28 cellular contexts compared by ENCODE assay signal in the genomic region with DNA sequence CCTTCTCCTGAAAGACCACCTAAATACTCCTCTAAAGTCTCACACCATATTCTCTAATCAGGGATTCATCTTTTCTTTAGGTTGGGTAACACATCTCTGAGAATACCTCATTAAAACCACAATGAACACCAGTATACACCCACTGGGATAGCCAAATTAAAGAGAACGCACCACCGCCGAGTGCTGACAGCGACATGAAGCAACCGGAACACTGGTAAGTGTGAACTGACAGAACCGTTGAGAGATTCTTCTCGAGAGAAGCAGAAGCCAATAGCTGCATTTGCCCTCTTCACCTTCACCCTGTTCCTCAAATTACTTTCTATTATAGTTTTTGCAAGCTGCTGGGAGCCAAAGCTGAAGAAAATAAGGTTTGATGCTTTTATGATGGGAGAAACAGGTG.
"Had no signal": no experiment of that assay in that cellular context is flagged by ENCODE, and none has a peak within 500 bp of the region (broad histone marks: within the 10 kb centered on the region; RNA-seq: fewer than 3 reads in every experiment).

No MANE protein-coding gene starts in this region.

- H3K36me3 ChIP-seq: ascending aorta, breast epithelium, cardiac muscle cell, gastrocnemius medialis had no signal

- H3K27me3 ChIP-seq: ascending aorta, breast epithelium, cardiac muscle cell, dorsolateral prefrontal cortex, foreskin keratinocyte, gastrocnemius medialis had no signal

- H3K9me3 ChIP-seq: ascending aorta, breast epithelium, gastrocnemius medialis had no signal

- H3K4me3 ChIP-seq: ascending aorta, breast epithelium, cardiac muscle cell, coronary artery, dorsolateral prefrontal cortex, gastrocnemius medialis had no signal

- H3K27ac ChIP-seq: ascending aorta, breast epithelium, cardiac muscle cell, coronary artery, dorsolateral prefrontal cortex, foreskin keratinocyte, gastrocnemius medialis had no signal

- H3K4me1 ChIP-seq: ascending aorta, breast epithelium, foreskin keratinocyte, gastrocnemius medialis had no signal

- ATAC-seq: activated CD4-positive, alpha-beta T cell treated with anti-CD3 and anti-CD28 coated beads for 36 hours; activated CD8-positive, alpha-beta memory T cell treated with anti-CD3 and anti-CD28 coated beads, Interleukin-2, amount 10 ng/mL, durations not matched to agents 7 days and 5 days; activated CD8-positive, alpha-beta T cell treated with anti-CD3 and anti-CD28 coated beads, Interleukin-2, amount 10 ng/mL, durations not matched to agents 7 days and 5 days; activated naive CD4-positive, alpha-beta T cell treated with anti-CD3 and anti-CD28 coated beads, Interleukin-2, amount 50 U/mL, for 72 hours; activated T-cell treated with anti-CD3 and anti-CD28 coated beads, Interleukin-2, amount 50 U/mL, for 72 hours; esophagus mucosa; foreskin keratinocyte; gastrocnemius medialis had no signal

- DNase-seq: activated CD4-positive, alpha-beta memory T cell treated with anti-CD3 and anti-CD28 coated beads for 36 hours; activated CD4-positive, alpha-beta T cell treated with anti-CD3 and anti-CD28 coated beads for 36 hours; activated CD4-positive, alpha-beta T cell treated with anti-CD3 and anti-CD28 coated beads, Interleukin-2, amount 10 ng/mL, durations not matched to agents 24 days and 14 days; activated CD4-positive, CD25-positive, alpha-beta regulatory T cell; activated CD4-positive, CD25-positive, alpha-beta regulatory T cell treated with anti-CD3 and anti-CD28 coated beads, Interleukin-2, amount 50 U/mL, for 72 hours; activated CD8-positive, alpha-beta memory T cell treated with anti-CD3 and anti-CD28 coated beads, Interleukin-2, amount 10 ng/mL, durations not matched to agents 7 days and 5 days; activated CD8-positive, alpha-beta memory T cell treated with anti-CD3 and anti-CD28 coated beads, Interleukin-2, amount 50 U/mL, for 4 hours; activated CD8-positive, alpha-beta T cell treated with anti-CD3 and anti-CD28 coated beads, Interleukin-2, amount 10 ng/mL, durations not matched to agents 7 days and 5 days; activated gamma-delta T cell; activated naive CD4-positive, alpha-beta T cell; activated naive CD4-positive, alpha-beta T cell treated with anti-CD3 and anti-CD28 coated beads, Interleukin-2, amount 10 ng/mL, durations not matched to agents 7 days and 5 days; activated naive CD8-positive, alpha-beta T cell treated with anti-CD3 and anti-CD28 coated beads, Interleukin-2, amount 10 ng/mL, durations not matched to agents 7 days and 5 days; activated T-cell treated with anti-CD3 and anti-CD28 coated beads for 4 hours; activated T-cell treated with anti-CD3 and anti-CD28 coated beads, Interleukin-2, amount 50 U/mL, for 24 hours; activated T-cell treated with anti-CD3 and anti-CD28 coated beads, Interleukin-2, amount 50 U/mL, for 72 hours; dorsolateral prefrontal cortex; effector memory CD4-positive, alpha-beta T cell; endodermal cell; foreskin keratinocyte; gastrocnemius medialis; glutamatergic neuron; T-helper 2 cell had no signal
